Comparison of ENCODE assay signal across 14 cellular contexts in genomic region chr1:22717038-22717758, GRCh38. TPM values are rescaled to one million over a fixed set of nuclear protein-coding genes. Genes with fewer than 3 reads are reported as not detected.
DNase-seq lines count a peak whose midpoint lies in the region; ATAC-seq, FAIRE-seq and TF ChIP-seq lines count a peak whose summit lies in the region.
"Had no signal": no experiment of that assay in that cellular context is flagged by ENCODE, and none has a peak within 500 bp of the region (broad histone marks: within the 10 kb centered on the region; RNA-seq: fewer than 3 reads in every experiment).

No MANE protein-coding gene starts in this region.

- TF ChIP-seq CTCF in WTC11 (IDR thresholded peaks at IDR 0.05), result no peak
- TF ChIP-seq CTCF in pancreas (IDR thresholded peaks at IDR 0.05), result no peak

- WGBS in pancreas, 2 donors, result 40 to 41% methylated on average over 11 of the region's 11 CpGs

- FAIRE-seq in pancreas (lab: Jason Lieb, UNC), result no peak

- H3K9me3 Mint-ChIP-seq in WTC11, result no peaks in the 10 kb centered on the region
- H3K9me3 Mint-ChIP-seq in activated CD8-positive, alpha-beta memory T cell treated with anti-CD3 and anti-CD28 coated beads, Interleukin-2, amount 10 ng/mL, durations not matched to agents 7 days and 5 days (ENCODE audit: low read depth), result no peaks in the 10 kb centered on the region
- H3K9me3 Mint-ChIP-seq: activated naive CD8-positive, alpha-beta T cell treated with anti-CD3 and anti-CD28 coated beads, Interleukin-2, amount 50 U/mL, for 24 hours had no signal

- CTCF ChIA-PET in WTC11 (lab: Charles Lee), result interaction anchor here (0.7 to 3.6 kb wide), 10 partner anchors 8 to 145 kb away, joined by 3 to 15 read pairs (median 4); no protein-coding TSS in a partner anchor
- CTCF ChIA-PET in activated CD8-positive, alpha-beta memory T cell treated with anti-CD3 and anti-CD28 coated beads, Interleukin-2, amount 10 ng/mL, durations not matched to agents 7 days and 5 days (lab: Charles Lee), result interaction anchor here (2.3 kb wide), 1 partner anchor 13 kb away, joined by 9 read pairs; no protein-coding TSS in a partner anchor

- POLR2A ChIA-PET in WTC11 (lab: Charles Lee), result no interaction called here

- DNase-seq in DMS 273 (lab: John Stamatoyannopoulos, UW; ENCODE audit: unreplicated experiment) (peak; percentile 34), DMS 273 treated with DMSO at 0.1 percent for 48 hours (lab: John Stamatoyannopoulos, UW) (no peak), NCI-H2029 (lab: John Stamatoyannopoulos, UW) (peak; percentile 31), WTC11 (ENCODE audit: low spot score) (no peak), pancreas (peak in 5 of 6 donors; percentile 36 to 64 (median 47)), ureter (ENCODE audit: low spot score) (no peak)
- no peak for DNase-seq in activated CD8-positive, alpha-beta memory T cell treated with anti-CD3 and anti-CD28 coated beads, Interleukin-2, amount 10 ng/mL, durations not matched to agents 7 days and 5 days
- DNase-seq: activated CD4-positive, alpha-beta T cell treated with anti-CD3 and anti-CD28 coated beads, Interleukin-2, amount 50 U/mL, for 48 hours; activated naive CD8-positive, alpha-beta T cell treated with anti-CD3 and anti-CD28 coated beads, Interleukin-2, amount 50 U/mL, for 24 hours; stimulated activated CD4-positive, alpha-beta T cell treated with anti-CD3 and anti-CD28 coated beads, Interleukin-2, amount 100 ng/mL, for 48 hours; stimulated activated naive CD8-positive, alpha-beta T cell treated with anti-CD3 and anti-CD28 coated beads, Interleukin-15, Interleukin-2, amounts not matched to agents 100 U/mL and 50 U/mL, for 24 hours had no signal

- H3K4me3 Mint-ChIP-seq in WTC11, result no peak overlapping the region
- no peak overlapping the region for H3K4me3 Mint-ChIP-seq in activated CD8-positive, alpha-beta memory T cell treated with anti-CD3 and anti-CD28 coated beads, Interleukin-2, amount 10 ng/mL, durations not matched to agents 7 days and 5 days
- H3K4me3 Mint-ChIP-seq: activated naive CD8-positive, alpha-beta T cell treated with anti-CD3 and anti-CD28 coated beads, Interleukin-2, amount 50 U/mL, for 24 hours had no signal

- H3K27me3 ChIP-seq in pancreas, result no peaks in the 10 kb centered on the region

- peaks cover 10% of the 10 kb centered on the region for H3K4me1 Mint-ChIP-seq in WTC11
- peaks cover 9% of the 10 kb centered on the region for H3K4me1 Mint-ChIP-seq in activated CD8-positive, alpha-beta memory T cell treated with anti-CD3 and anti-CD28 coated beads, Interleukin-2, amount 10 ng/mL, durations not matched to agents 7 days and 5 days

- peaks cover 12% of the 10 kb centered on the region for H3K27me3 Mint-ChIP-seq in WTC11 (ENCODE audit: low read depth)
- H3K27me3 Mint-ChIP-seq in activated CD8-positive, alpha-beta memory T cell treated with anti-CD3 and anti-CD28 coated beads, Interleukin-2, amount 10 ng/mL, durations not matched to agents 7 days and 5 days, result peaks cover 34% of the 10 kb centered on the region

- no peaks in the 10 kb centered on the region for H3K36me3 Mint-ChIP-seq in WTC11
- H3K36me3 Mint-ChIP-seq in activated CD8-positive, alpha-beta memory T cell treated with anti-CD3 and anti-CD28 coated beads, Interleukin-2, amount 10 ng/mL, durations not matched to agents 7 days and 5 days, result no peaks in the 10 kb centered on the region

- H3K4me3 ChIP-seq in pancreas, result no peak overlapping the region

- H3K4me1 ChIP-seq in pancreas, result peaks cover 8 to 14% (median 12%) of the 10 kb centered on the region in 3 donors

- peak overlapping the region; percentile 53; the same call in 1 of the 2 replicates for H3K27ac Mint-ChIP-seq in WTC11
- H3K27ac Mint-ChIP-seq in activated CD8-positive, alpha-beta memory T cell treated with anti-CD3 and anti-CD28 coated beads, Interleukin-2, amount 10 ng/mL, durations not matched to agents 7 days and 5 days, result no peak overlapping the region
- H3K27ac Mint-ChIP-seq: activated naive CD8-positive, alpha-beta T cell treated with anti-CD3 and anti-CD28 coated beads, Interleukin-2, amount 50 U/mL, for 24 hours had no signal

- no peaks in the 10 kb centered on the region for H3K36me3 ChIP-seq in pancreas

- intact Hi-C loops in pancreas (cut with DNase I), result no loop called here

- ATAC-seq in WTC11, result peak; percentile 75
- peak; percentile 66 to 88 (median 78) for ATAC-seq in pancreas
- no peak for ATAC-seq in activated CD8-positive, alpha-beta memory T cell treated with anti-CD3 and anti-CD28 coated beads, Interleukin-2, amount 10 ng/mL, durations not matched to agents 7 days and 5 days
- no peak for ATAC-seq in HG02798 (IDR thresholded peaks at IDR 0.05; ENCODE audit: poor library complexity, unreplicated experiment)
- ATAC-seq: activated naive CD8-positive, alpha-beta T cell treated with anti-CD3 and anti-CD28 coated beads, Interleukin-2, amount 50 U/mL, for 24 hours; stimulated activated naive CD8-positive, alpha-beta T cell treated with anti-CD3 and anti-CD28 coated beads, Interleukin-15, Interleukin-2, amounts not matched to agents 100 U/mL and 50 U/mL, for 24 hours had no signal

- H3K27ac ChIP-seq in pancreas, result peak overlapping the region in 3 of 4 donors; percentile 42 to 66 (median 65)
- H3K27ac ChIP-seq: 22Rv1, HL-60 had no signal

- no peaks in the 10 kb centered on the region for H3K9me3 ChIP-seq in pancreas

TF ChIP-seq in WTC11, 78 proteins besides CTCF, POLR2A, EP300 and RAD21:
- TF ChIP-seq ZNF423 (CRISPR knock-in tag; IDR thresholded peaks at IDR 0.05), result peak; percentile 53; the same call in 1 of the 2 replicates
- no peak for TF ChIP-seq ETV6 (CRISPR knock-in tag; IDR thresholded peaks at IDR 0.05)

RNA-seq across cellular contexts. Expression of gene EPHB2, which starts 6.6 kb away (rescaled TPM):
- total RNA-seq in WTC11 (2021), result 12.0 to 18.5 TPM (median 13.1 TPM) in 3 replicates
- total RNA-seq in pancreas, result 1 to 10 TPM; 3.1 to 10.0 (median 5.9) TPM
- 1 to 10 TPM; 1.3 to 2.0 TPM for polyA plus RNA-seq in pancreas
- under 1 TPM; 0.09 TPM for total RNA-seq in activated CD8-positive, alpha-beta memory T cell treated with anti-CD3 and anti-CD28 coated beads, Interleukin-2, amount 10 ng/mL, durations not matched to agents 7 days and 5 days
- total RNA-seq in ureter, result 14.6 TPM

Comparison
In these comparisons a context has a peak if more than half of its experiments do, and no peak if none do; other contexts are left out.
1. DNase-seq: peak in DMS 273 (single experiment), NCI-H2029 (single experiment) and pancreas (5 of 6); none in DMS 273 treated with DMSO at 0.1 percent for 48 hours (single experiment), WTC11 (single experiment), activated CD8-positive, alpha-beta memory T cell treated with anti-CD3 and anti-CD28 coated beads, Interleukin-2, amount 10 ng/mL, durations not matched to agents 7 days and 5 days (single experiment) and ureter (single experiment).
2. ATAC-seq: peak in WTC11 (single experiment) and pancreas (4 of 4); none in activated CD8-positive, alpha-beta memory T cell treated with anti-CD3 and anti-CD28 coated beads, Interleukin-2, amount 10 ng/mL, durations not matched to agents 7 days and 5 days (single experiment) and HG02798 (single experiment).